Comparison of ENCODE assay signal across 8 cellular contexts in genomic region chr6:8102122-8102958, GRCh38. TPM values are rescaled to one million over a fixed set of nuclear protein-coding genes. Genes with fewer than 3 reads are reported as not detected.
A peak's percentile ranks its signal among the peaks of the same experiment; 100 is the strongest.
DNase-seq lines count a peak whose midpoint lies in the region; ATAC-seq and TF ChIP-seq lines count a peak whose summit lies in the region.

EEF1E1 (minus strand) TSS chr6:8102548; CDS start chr6:8102521, 27 bp downstream.

- TF ChIP-seq CTCF in BJ (IDR thresholded peaks at IDR 0.05; ENCODE audit: insufficient read depth, low read depth, low read length) = 0 out of 2 replicates have a peak, but pooled peaks have one; percentile 5
- no peak for TF ChIP-seq CTCF in choroid plexus epithelial cell (conservative IDR thresholded peaks at IDR 0.05; ENCODE audit: low read depth, low read length)

- H3K27ac Mint-ChIP-seq in activated CD4-positive, alpha-beta T cell treated with anti-CD3 and anti-CD28 coated beads for 36 hours = peak within 1 kb of the TSS; percentile 96

- peak within 1 kb of the TSS; percentile 74 for H3K4me3 ChIP-seq in BJ (ENCODE audit: low read depth, low read length)
- peak within 1 kb of the TSS; percentile 88 for H3K4me3 ChIP-seq in choroid plexus epithelial cell (ENCODE audit: low read depth, low read length)

- peak; percentile 98 for ATAC-seq in HG03457 (IDR thresholded peaks at IDR 0.05; ENCODE audit: unreplicated experiment)
- ATAC-seq in activated CD4-positive, alpha-beta T cell treated with anti-CD3 and anti-CD28 coated beads for 36 hours = peak; percentile 98

- H3K36me3 Mint-ChIP-seq in activated CD4-positive, alpha-beta T cell treated with anti-CD3 and anti-CD28 coated beads for 36 hours (ENCODE audit: low read depth) = peaks cover 23% of the 10 kb centered on the region

- peak within 1 kb of the TSS; percentile 88 for H3K4me3 Mint-ChIP-seq in activated CD4-positive, alpha-beta T cell treated with anti-CD3 and anti-CD28 coated beads for 36 hours

- H3K36me3 ChIP-seq in BJ (ENCODE audit: control insufficient read depth, insufficient read depth, low read length) = no peaks in the 10 kb centered on the region

- intact Hi-C loops in activated CD4-positive, alpha-beta T cell treated with anti-CD3 and anti-CD28 coated beads for 36 hours (cut with DNase I, micrococcal nuclease) = loop anchor here (1.0 to 5.0 kb wide), 9 partner anchors 38 to 995 kb away; partner anchors contain the start of genes BLOC1S5 (in 2 of the 2), BMP6 (in 1 of the 2), CAGE1 (in 1 of the 2) and RIOK1 (in 1 of the 2)

- H3K27me3 Mint-ChIP-seq in activated CD4-positive, alpha-beta T cell treated with anti-CD3 and anti-CD28 coated beads for 36 hours = peaks cover 15% of the 10 kb centered on the region

- H3K4me1 Mint-ChIP-seq in activated CD4-positive, alpha-beta T cell treated with anti-CD3 and anti-CD28 coated beads for 36 hours = peaks cover 24% of the 10 kb centered on the region

- peak; percentile 56 for DNase-seq in BJ (ENCODE audit: low read depth)
- DNase-seq in GM19240 (ENCODE audit: insufficient read length, low spot score) = peak; percentile 87
- DNase-seq in NCI-H524 (lab: John Stamatoyannopoulos, UW) = peak; percentile 90 to 93
- peak; percentile 99 for DNase-seq in activated CD4-positive, alpha-beta T cell treated with anti-CD3 and anti-CD28 coated beads for 36 hours
- peak; percentile 97 for DNase-seq in choroid plexus epithelial cell (ENCODE audit: low read depth)
- peak; percentile 99 for DNase-seq in kidney glomerular epithelial cell (lab: John Stamatoyannopoulos, UW)
- DNase-seq in stimulated activated CD4-positive, alpha-beta T cell treated with anti-CD3 and anti-CD28 coated beads, Interleukin-1b, Interleukin-23, amount 100 ng/mL, for 1 hour (ENCODE audit: low read depth in 2 of 2) = peak; percentile 91 to 99

- CTCF ChIA-PET in BJ (lab: Yijun Ruan, JAX) = interaction anchor here (0.8 to 1.4 kb wide), 2 partner anchors 10 to 29 kb away, joined by 3 to 4 read pairs; no protein-coding TSS in a partner anchor
- CTCF ChIA-PET in activated CD4-positive, alpha-beta T cell treated with anti-CD3 and anti-CD28 coated beads for 36 hours (lab: Charles Lee) = interaction anchor here (0.5 to 1.1 kb wide), 6 partner anchors 13 to 117 kb away, joined by 3 to 7 read pairs (median 4); no protein-coding TSS in a partner anchor

- POLR2A ChIA-PET in BJ (lab: Charles Lee) = interaction anchor here (0.7 kb wide), 1 partner anchor 81 kb away, joined by 16 read pairs; no protein-coding TSS in a partner anchor
- POLR2A ChIA-PET in activated CD4-positive, alpha-beta T cell treated with anti-CD3 and anti-CD28 coated beads for 36 hours (lab: Charles Lee) = interaction anchor here (0.5 to 1.5 kb wide), 5 partner anchors 28 to 490 kb away, joined by 3 to 22 read pairs (median 4); partner anchors contain the start of gene BLOC1S5

- H3K9me3 Mint-ChIP-seq in activated CD4-positive, alpha-beta T cell treated with anti-CD3 and anti-CD28 coated beads for 36 hours (ENCODE audit: low read depth) = no peaks in the 10 kb centered on the region

- no peaks in the 10 kb centered on the region for H3K27me3 ChIP-seq in BJ (ENCODE audit: control insufficient read depth, insufficient read depth, low read length)

RNA-seq across cellular contexts. Expression of gene EEF1E1, which starts in this region (rescaled TPM):
- 26.4 and 44.9 TPM in 2 replicates for polyA plus RNA-seq in BJ (2011; rRNA removed)
- 7.2 and 12.8 TPM in 2 replicates for polyA minus RNA-seq in BJ (2011; rRNA and poly(A)+ RNA removed)
- 10 to 100 TPM; 73.4 to 74.6 TPM for total RNA-seq in activated CD4-positive, alpha-beta T cell treated with anti-CD3 and anti-CD28 coated beads for 36 hours

Comparison
In these comparisons a context has a peak if more than half of its experiments do, and no peak if none do; other contexts are left out.
1. Peak in every context shown above with its lines: DNase-seq, ATAC-seq and H3K4me3 ChIP-seq.